12 cellular contexts compared by ENCODE assay signal in the genomic region with DNA sequence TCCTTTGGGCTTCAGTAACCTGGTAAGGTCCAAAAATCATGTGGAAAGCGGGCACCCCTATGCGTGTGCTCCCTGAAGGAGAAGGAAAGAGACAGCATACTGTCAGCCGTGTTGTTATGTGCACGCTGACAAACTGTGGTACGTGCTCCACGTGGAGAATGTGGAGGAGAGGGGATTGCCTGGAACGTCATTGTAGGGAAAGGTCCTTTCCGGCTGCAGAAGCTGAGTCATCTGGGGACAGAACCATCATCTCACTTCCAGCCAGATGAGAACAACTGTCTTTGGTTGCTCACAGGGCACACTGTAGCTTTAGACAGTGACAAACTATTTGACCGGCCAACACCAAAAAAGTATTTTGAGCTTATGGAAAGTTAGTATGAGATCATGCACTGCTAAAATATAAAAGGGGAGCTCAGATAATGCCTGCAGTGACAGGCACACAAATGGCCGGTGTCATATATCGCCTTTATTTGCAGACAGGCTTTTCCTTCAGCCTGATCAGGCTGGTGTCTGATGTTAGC. TPM values are rescaled to one million over a fixed set of nuclear protein-coding genes. Genes with fewer than 3 reads are reported as not detected.
A peak's percentile ranks its signal among the peaks of the same experiment; 100 is the strongest.
DNase-seq lines count a peak whose midpoint lies in the region; ATAC-seq and TF ChIP-seq lines count a peak whose summit lies in the region.
"Had no signal": no experiment of that assay in that cellular context is flagged by ENCODE, and none has a peak within 500 bp of the region (broad histone marks: within the 10 kb centered on the region; RNA-seq: fewer than 3 reads in every experiment).

No MANE protein-coding gene starts in this region.

- DNase-seq in Caki2 (ENCODE audit: low read depth) (peak; percentile 83), HFF-Myc (ENCODE audit: extremely low read depth, low read depth) (peak; percentile 25), myocyte (ENCODE audit: low read depth) (peak; percentile 96), NCI-H226 (no peak)
- no peak for DNase-seq in activated CD4-positive, alpha-beta T cell treated with anti-CD3 and anti-CD28 coated beads, Interleukin-2, amount 50 U/mL, for 1 hour
- DNase-seq: NCI-H1930; stimulated activated CD4-positive, alpha-beta T cell treated with anti-CD3 and anti-CD28 coated beads, Interleukin-4, amount 100 ng/mL, for 24 hours; stimulated activated naive CD4-positive, alpha-beta T cell treated with Interleukin-2 at 50 U/mL for 16 hours had no signal

- ATAC-seq in HG02885 (IDR thresholded peaks at IDR 0.05; ENCODE audit: poor library complexity, unreplicated experiment) (no peak), HG03095 (IDR thresholded peaks at IDR 0.05; ENCODE audit: unreplicated experiment) (no peak)

- H3K27ac ChIP-seq in VCaP: peak overlapping the region; percentile 52
- H3K27ac ChIP-seq: C4-2B had no signal

- H3K4me3 ChIP-seq in HFF-Myc (replicated peaks; ENCODE audit: low read depth, low read length): no peak overlapping the region

- TF ChIP-seq CTCF in HFF-Myc (IDR thresholded peaks at IDR 0.05; ENCODE audit: low read depth, low read length, missing control alignments): no peak
- no peak for TF ChIP-seq CTCF in VCaP (conservative IDR thresholded peaks at IDR 0.05)

- in situ Hi-C loops in Caki2 (cut with HindIII; ENCODE audit: low pct_unique_long_range_greater_than_20kb, low sequenced_read_pairs): no loop called here

RNA-seq across cellular contexts. Expression of a gene that starts 38.8 kb away (rescaled TPM):
- 83.7 and 87.2 TPM in 2 replicates for total RNA-seq in Caki2 (2014; rRNA removed; shearing (Covaris generic); ENCODE audit: low replicate concordance)
- total RNA-seq in myocyte: 31.5 and 32.3 TPM in 2 replicates
- polyA plus RNA-seq in myocyte (2012): 34.0 TPM

Comparison
In these comparisons a context has a peak if more than half of its experiments do, and no peak if none do; other contexts are left out.
1. DNase-seq: peak in Caki2 (single experiment), HFF-Myc (single experiment) and myocyte (single experiment); none in NCI-H226 (single experiment) and activated CD4-positive, alpha-beta T cell treated with anti-CD3 and anti-CD28 coated beads, Interleukin-2, amount 50 U/mL, for 1 hour (single experiment).